Comparison of ENCODE assay signal across 1 cellular context in the genomic region with DNA sequence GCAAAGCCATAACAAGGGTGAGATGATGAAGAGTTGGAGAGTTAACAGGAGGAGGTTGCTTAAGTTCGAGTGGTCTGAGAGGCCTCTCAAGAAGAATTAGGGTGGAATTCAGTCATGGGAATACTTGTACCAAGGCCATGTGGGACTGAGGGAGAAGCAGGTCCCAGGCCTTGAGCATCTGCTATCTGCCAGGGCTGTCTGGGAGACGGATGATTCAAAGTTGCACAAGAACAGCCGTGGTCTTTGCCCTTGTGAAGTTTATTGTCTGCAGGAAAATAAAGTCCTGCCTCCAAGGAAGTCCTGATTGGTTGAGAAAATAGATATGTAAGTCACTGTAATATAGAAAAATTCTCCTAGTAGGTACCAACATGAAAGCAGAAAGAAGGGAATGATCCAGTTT.
TF ChIP-seq lines count a peak whose summit lies in the region.

No MANE protein-coding gene starts in this region.

TF ChIP-seq in HepG2, 621 proteins besides CTCF, POLR2A, EP300 and RAD21 (continued from another document):
- TF ChIP-seq, protein P1, sequence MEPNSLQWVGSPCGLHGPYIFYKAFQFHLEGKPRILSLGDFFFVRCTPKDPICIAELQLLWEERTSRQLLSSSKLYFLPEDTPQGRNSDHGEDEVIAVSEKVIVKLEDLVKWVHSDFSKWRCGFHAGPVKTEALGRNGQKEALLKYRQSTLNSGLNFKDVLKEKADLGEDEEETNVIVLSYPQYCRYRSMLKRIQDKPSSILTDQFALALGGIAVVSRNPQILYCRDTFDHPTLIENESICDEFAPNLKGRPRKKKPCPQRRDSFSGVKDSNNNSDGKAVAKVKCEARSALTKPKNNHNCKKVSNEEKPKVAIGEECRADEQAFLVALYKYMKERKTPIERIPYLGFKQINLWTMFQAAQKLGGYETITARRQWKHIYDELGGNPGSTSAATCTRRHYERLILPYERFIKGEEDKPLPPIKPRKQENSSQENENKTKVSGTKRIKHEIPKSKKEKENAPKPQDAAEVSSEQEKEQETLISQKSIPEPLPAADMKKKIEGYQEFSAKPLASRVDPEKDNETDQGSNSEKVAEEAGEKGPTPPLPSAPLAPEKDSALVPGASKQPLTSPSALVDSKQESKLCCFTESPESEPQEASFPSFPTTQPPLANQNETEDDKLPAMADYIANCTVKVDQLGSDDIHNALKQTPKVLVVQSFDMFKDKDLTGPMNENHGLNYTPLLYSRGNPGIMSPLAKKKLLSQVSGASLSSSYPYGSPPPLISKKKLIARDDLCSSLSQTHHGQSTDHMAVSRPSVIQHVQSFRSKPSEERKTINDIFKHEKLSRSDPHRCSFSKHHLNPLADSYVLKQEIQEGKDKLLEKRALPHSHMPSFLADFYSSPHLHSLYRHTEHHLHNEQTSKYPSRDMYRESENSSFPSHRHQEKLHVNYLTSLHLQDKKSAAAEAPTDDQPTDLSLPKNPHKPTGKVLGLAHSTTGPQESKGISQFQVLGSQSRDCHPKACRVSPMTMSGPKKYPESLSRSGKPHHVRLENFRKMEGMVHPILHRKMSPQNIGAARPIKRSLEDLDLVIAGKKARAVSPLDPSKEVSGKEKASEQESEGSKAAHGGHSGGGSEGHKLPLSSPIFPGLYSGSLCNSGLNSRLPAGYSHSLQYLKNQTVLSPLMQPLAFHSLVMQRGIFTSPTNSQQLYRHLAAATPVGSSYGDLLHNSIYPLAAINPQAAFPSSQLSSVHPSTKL (CRISPR knock-in tag; IDR thresholded peaks at IDR 0.05): peak; percentile 78
- TF ChIP-seq ZNF75D (CRISPR knock-in tag; IDR thresholded peaks at IDR 0.05; ENCODE audit: borderline replicate concordance) (no peak), SOX6 (IDR thresholded peaks at IDR 0.05) (no peak), SOX6 (CRISPR knock-in tag; IDR thresholded peaks at IDR 0.05) (peak; percentile 77), ZBTB20 (CRISPR knock-in tag; IDR thresholded peaks at IDR 0.05; ENCODE audit: borderline replicate concordance, low read depth) (no peak), HMG20A (CRISPR knock-in tag; IDR thresholded peaks at IDR 0.05; ENCODE audit: borderline replicate concordance) (peak; percentile 33; the same call in 1 of the 2 replicates), ZNF296 (CRISPR knock-in tag; conservative IDR thresholded peaks at IDR 0.05) (no peak), POLR2AphosphoS5 (IDR thresholded peaks at IDR 0.05; ENCODE audit: low read depth, low read length) (no peak), NRL (CRISPR knock-in tag; IDR thresholded peaks at IDR 0.05; ENCODE audit: borderline replicate concordance) (no peak), SOX5 (CRISPR knock-in tag; IDR thresholded peaks at IDR 0.05; ENCODE audit: borderline replicate concordance) (no peak; the same call in 1 of the 2 replicates), RAD51 (IDR thresholded peaks at IDR 0.05; ENCODE audit: borderline replicate concordance) (no peak), RFXANK (CRISPR knock-in tag; IDR thresholded peaks at IDR 0.05) (no peak), ARNT2 (CRISPR knock-in tag; IDR thresholded peaks at IDR 0.05; ENCODE audit: low read depth) (no peak), RBM39 (IDR thresholded peaks at IDR 0.05; ENCODE audit: low read depth, low read length, poor library complexity, severe bottlenecking) (no peak), ZNF891 (CRISPR knock-in tag; IDR thresholded peaks at IDR 0.05) (no peak), ZNF251 (CRISPR knock-in tag; IDR thresholded peaks at IDR 0.05) (no peak), ZNF776 (CRISPR knock-in tag; IDR thresholded peaks at IDR 0.05) (no peak), BRD4 (CRISPR knock-in tag; IDR thresholded peaks at IDR 0.05) (no peak), ZBTB8A (CRISPR knock-in tag; IDR thresholded peaks at IDR 0.05; ENCODE audit: borderline replicate concordance, low read depth) (no peak), ZNF788 (CRISPR knock-in tag; IDR thresholded peaks at IDR 0.05; ENCODE audit: borderline replicate concordance) (no peak), SIX1 (CRISPR knock-in tag; IDR thresholded peaks at IDR 0.05; ENCODE audit: borderline replicate concordance) (no peak)
- TF ChIP-seq, protein P2, sequence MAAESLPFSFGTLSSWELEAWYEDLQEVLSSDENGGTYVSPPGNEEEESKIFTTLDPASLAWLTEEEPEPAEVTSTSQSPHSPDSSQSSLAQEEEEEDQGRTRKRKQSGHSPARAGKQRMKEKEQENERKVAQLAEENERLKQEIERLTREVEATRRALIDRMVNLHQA (CRISPR knock-in tag; IDR thresholded peaks at IDR 0.05): no peak
- TF ChIP-seq, protein P3, sequence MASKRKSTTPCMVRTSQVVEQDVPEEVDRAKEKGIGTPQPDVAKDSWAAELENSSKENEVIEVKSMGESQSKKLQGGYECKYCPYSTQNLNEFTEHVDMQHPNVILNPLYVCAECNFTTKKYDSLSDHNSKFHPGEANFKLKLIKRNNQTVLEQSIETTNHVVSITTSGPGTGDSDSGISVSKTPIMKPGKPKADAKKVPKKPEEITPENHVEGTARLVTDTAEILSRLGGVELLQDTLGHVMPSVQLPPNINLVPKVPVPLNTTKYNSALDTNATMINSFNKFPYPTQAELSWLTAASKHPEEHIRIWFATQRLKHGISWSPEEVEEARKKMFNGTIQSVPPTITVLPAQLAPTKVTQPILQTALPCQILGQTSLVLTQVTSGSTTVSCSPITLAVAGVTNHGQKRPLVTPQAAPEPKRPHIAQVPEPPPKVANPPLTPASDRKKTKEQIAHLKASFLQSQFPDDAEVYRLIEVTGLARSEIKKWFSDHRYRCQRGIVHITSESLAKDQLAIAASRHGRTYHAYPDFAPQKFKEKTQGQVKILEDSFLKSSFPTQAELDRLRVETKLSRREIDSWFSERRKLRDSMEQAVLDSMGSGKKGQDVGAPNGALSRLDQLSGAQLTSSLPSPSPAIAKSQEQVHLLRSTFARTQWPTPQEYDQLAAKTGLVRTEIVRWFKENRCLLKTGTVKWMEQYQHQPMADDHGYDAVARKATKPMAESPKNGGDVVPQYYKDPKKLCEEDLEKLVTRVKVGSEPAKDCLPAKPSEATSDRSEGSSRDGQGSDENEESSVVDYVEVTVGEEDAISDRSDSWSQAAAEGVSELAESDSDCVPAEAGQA (IDR thresholded peaks at IDR 0.05; ENCODE audit: low read depth): no peak
- TF ChIP-seq, protein P3 (CRISPR knock-in tag; IDR thresholded peaks at IDR 0.05; ENCODE audit: borderline replicate concordance): no peak
- TF ChIP-seq, protein P4, sequence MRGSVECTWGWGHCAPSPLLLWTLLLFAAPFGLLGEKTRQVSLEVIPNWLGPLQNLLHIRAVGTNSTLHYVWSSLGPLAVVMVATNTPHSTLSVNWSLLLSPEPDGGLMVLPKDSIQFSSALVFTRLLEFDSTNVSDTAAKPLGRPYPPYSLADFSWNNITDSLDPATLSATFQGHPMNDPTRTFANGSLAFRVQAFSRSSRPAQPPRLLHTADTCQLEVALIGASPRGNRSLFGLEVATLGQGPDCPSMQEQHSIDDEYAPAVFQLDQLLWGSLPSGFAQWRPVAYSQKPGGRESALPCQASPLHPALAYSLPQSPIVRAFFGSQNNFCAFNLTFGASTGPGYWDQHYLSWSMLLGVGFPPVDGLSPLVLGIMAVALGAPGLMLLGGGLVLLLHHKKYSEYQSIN (CRISPR knock-in tag; IDR thresholded peaks at IDR 0.05; ENCODE audit: borderline replicate concordance): no peak
- TF ChIP-seq, protein P5, sequence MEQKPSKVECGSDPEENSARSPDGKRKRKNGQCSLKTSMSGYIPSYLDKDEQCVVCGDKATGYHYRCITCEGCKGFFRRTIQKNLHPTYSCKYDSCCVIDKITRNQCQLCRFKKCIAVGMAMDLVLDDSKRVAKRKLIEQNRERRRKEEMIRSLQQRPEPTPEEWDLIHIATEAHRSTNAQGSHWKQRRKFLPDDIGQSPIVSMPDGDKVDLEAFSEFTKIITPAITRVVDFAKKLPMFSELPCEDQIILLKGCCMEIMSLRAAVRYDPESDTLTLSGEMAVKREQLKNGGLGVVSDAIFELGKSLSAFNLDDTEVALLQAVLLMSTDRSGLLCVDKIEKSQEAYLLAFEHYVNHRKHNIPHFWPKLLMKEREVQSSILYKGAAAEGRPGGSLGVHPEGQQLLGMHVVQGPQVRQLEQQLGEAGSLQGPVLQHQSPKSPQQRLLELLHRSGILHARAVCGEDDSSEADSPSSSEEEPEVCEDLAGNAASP (CRISPR knock-in tag; IDR thresholded peaks at IDR 0.05; ENCODE audit: borderline replicate concordance): no peak; the same call in 1 of the 2 replicates
- TF ChIP-seq, protein P6, sequence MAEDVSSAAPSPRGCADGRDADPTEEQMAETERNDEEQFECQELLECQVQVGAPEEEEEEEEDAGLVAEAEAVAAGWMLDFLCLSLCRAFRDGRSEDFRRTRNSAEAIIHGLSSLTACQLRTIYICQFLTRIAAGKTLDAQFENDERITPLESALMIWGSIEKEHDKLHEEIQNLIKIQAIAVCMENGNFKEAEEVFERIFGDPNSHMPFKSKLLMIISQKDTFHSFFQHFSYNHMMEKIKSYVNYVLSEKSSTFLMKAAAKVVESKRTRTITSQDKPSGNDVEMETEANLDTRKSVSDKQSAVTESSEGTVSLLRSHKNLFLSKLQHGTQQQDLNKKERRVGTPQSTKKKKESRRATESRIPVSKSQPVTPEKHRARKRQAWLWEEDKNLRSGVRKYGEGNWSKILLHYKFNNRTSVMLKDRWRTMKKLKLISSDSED (CRISPR knock-in tag; IDR thresholded peaks at IDR 0.05): no peak
